ENCODE assay signal across 1 cellular context in genomic region chr11:74011360-74012071, GRCh38.
TF ChIP-seq lines count a peak whose summit lies in the region.

No MANE protein-coding gene starts in this region.

TF ChIP-seq in K562, 482 proteins besides CTCF, POLR2A, EP300 and RAD21 (continued from another document and continues in another):
- TF ChIP-seq ARID3B (CRISPR knock-in tag; IDR thresholded peaks at IDR 0.05; ENCODE audit: borderline replicate concordance) (no peak), ZNF133 (CRISPR knock-in tag; IDR thresholded peaks at IDR 0.05) (peak; percentile 47; the same call in 1 of the 2 replicates), KAT8 (IDR thresholded peaks at IDR 0.05; ENCODE audit: low read depth) (no peak), ZBTB17 (CRISPR knock-in tag; IDR thresholded peaks at IDR 0.05) (peak; percentile 81), CHCHD3 (CRISPR knock-in tag; IDR thresholded peaks at IDR 0.05) (no peak), ZC3H8 (IDR thresholded peaks at IDR 0.05) (no peak), ZNF511 (CRISPR knock-in tag; IDR thresholded peaks at IDR 0.05) (peak; percentile 56), KLF1 (tag; IDR thresholded peaks at IDR 0.05) (no peak), PKNOX1 (IDR thresholded peaks at IDR 0.05) (peak; percentile 79), HNRNPLL (IDR thresholded peaks at IDR 0.05; ENCODE audit: low read depth, low read length, poor library complexity, severe bottlenecking) (no peak), SIN3B (IDR thresholded peaks at IDR 0.05; ENCODE audit: low read depth) (no peak), POLR2B (IDR thresholded peaks at IDR 0.05; ENCODE audit: low read depth, partially characterized antibody) (no peak), NONO (IDR thresholded peaks at IDR 0.05; ENCODE audit: low read depth in 2 of 2, low read length in 1 of 2) (peak in 1 of 2 experiments; percentile 85; a peak in 2 of 4 replicates), ZBTB49 (CRISPR knock-in tag; IDR thresholded peaks at IDR 0.05; ENCODE audit: borderline replicate concordance) (no peak), ELK3 (CRISPR knock-in tag; IDR thresholded peaks at IDR 0.05) (0 out of 2 replicates have a peak, but pooled peaks have one; percentile 16), GTF2A2 (tag; IDR thresholded peaks at IDR 0.05) (no peak), RFX5 (IDR thresholded peaks at IDR 0.05; ENCODE audit: low read depth, low read length) (no peak), ZZZ3 (IDR thresholded peaks at IDR 0.05) (no peak), PML (IDR thresholded peaks at IDR 0.05; ENCODE audit: low read length) (peak; percentile 98), MAFK (IDR thresholded peaks at IDR 0.05; ENCODE audit: low read length) (no peak), ZNF592 (IDR thresholded peaks at IDR 0.05) (peak; percentile 99), ZNF75A (CRISPR knock-in tag; IDR thresholded peaks at IDR 0.05) (no peak), JUN (IDR thresholded peaks at IDR 0.05; ENCODE audit: borderline replicate concordance, low read depth, low read length) (peak; percentile 83), JUN (CRISPR knock-in tag; IDR thresholded peaks at IDR 0.05; ENCODE audit: borderline replicate concordance) (no peak), TAF15 (IDR thresholded peaks at IDR 0.05; ENCODE audit: low read depth, low read length) (no peak), ZNF408 (CRISPR knock-in tag; IDR thresholded peaks at IDR 0.05; ENCODE audit: low read depth) (no peak), PURB (CRISPR knock-in tag; IDR thresholded peaks at IDR 0.05; ENCODE audit: low read depth) (no peak), HMG20B (CRISPR knock-in tag; IDR thresholded peaks at IDR 0.05) (no peak), ZBTB33 (CRISPR knock-in tag; IDR thresholded peaks at IDR 0.05) (peak; percentile 65; the same call in 1 of the 2 replicates), XRCC4 (IDR thresholded peaks at IDR 0.05; ENCODE audit: extremely low read depth, insufficient read depth, insufficient read length) (no peak), GATAD2B (IDR thresholded peaks at IDR 0.05; ENCODE audit: borderline replicate concordance) (peak; percentile 85), MBD1 (CRISPR knock-in tag; IDR thresholded peaks at IDR 0.05) (no peak), TBL1XR1 (IDR thresholded peaks at IDR 0.05; ENCODE audit: low read length in 2 of 2) (peak; percentile 88 to 95; a peak in 3 of 4 replicates), KDM4B (IDR thresholded peaks at IDR 0.05; ENCODE audit: borderline replicate concordance in 2 of 2, low read depth in 1 of 2) (no peak), DNMT1 (IDR thresholded peaks at IDR 0.05) (no peak), MLLT1 (IDR thresholded peaks at IDR 0.05) (peak; percentile 59 to 76; a peak in 3 of 4 replicates), ZNF696 (CRISPR knock-in tag; conservative IDR thresholded peaks at IDR 0.05) (no peak), GABPB2 (CRISPR knock-in tag; conservative IDR thresholded peaks at IDR 0.05) (no peak), TAF7 (tag; IDR thresholded peaks at IDR 0.05) (no peak), SMARCA5 (IDR thresholded peaks at IDR 0.05) (peak; percentile 96), ZEB2 (IDR thresholded peaks at IDR 0.05) (peak; percentile 26; the same call in 1 of the 2 replicates), ZNF717 (CRISPR knock-in tag; IDR thresholded peaks at IDR 0.05) (no peak), ILK (tag; IDR thresholded peaks at IDR 0.05; ENCODE audit: borderline replicate concordance, low read depth) (no peak), RBM25 (IDR thresholded peaks at IDR 0.05; ENCODE audit: low read depth, low read length, severe bottlenecking) (peak; percentile 83), PHF20 (IDR thresholded peaks at IDR 0.05; ENCODE audit: partially characterized antibody) (no peak)
